Comparison of ENCODE assay signal across 8 cellular contexts in genomic region chr14:32576088-32576795, GRCh38.
DNase-seq lines count a peak whose midpoint lies in the region; ATAC-seq, FAIRE-seq and TF ChIP-seq lines count a peak whose summit lies in the region.

No MANE protein-coding gene starts in this region.

- TF ChIP-seq RAD21 in GM12878 (IDR thresholded peaks at IDR 0.05; ENCODE audit: insufficient read depth, low read depth, low read length): peak; percentile 98

- BruUV-seq in GM12878 (replicated peaks; lab: Mats Ljungman, UMichigan): no TSS peak

- in situ Hi-C loops in GM12878 (cut with MboI): loop anchor here (5.0 to 10.0 kb wide), 3 partner anchors 859 to 1741 kb away; no protein-coding TSS in a partner anchor
- in situ Hi-C loops in gastrocnemius medialis (cut with MboI; ENCODE audit: low sequenced_read_pairs in 4 of 4): loop anchor here (5.0 to 25.0 kb wide), 5 partner anchors 436 to 1736 kb away; no protein-coding TSS in a partner anchor

- H3K4me3 ChIP-seq in GM12878: no peak overlapping the region
- no peak overlapping the region for H3K4me3 ChIP-seq in gastrocnemius medialis

- TF ChIP-seq POLR2A in GM12878 (IDR thresholded peaks at IDR 0.05; ENCODE audit: low read depth, low read length) (no peak), gastrocnemius medialis (IDR thresholded peaks at IDR 0.05) (no peak)

- no peak for FAIRE-seq in GM12878 (lab: Jason Lieb, UNC)

- RAD21 ChIA-PET in GM12878 (lab: Charles Lee; ENCODE audit: unreplicated experiment): interaction anchor here (0.8 to 1.9 kb wide), 4 partner anchors 9 to 1749 kb away, joined by 3 to 4 read pairs (median 4); no protein-coding TSS in a partner anchor

- H3K4me1 ChIP-seq in GM12878 (ENCODE audit: control insufficient read depth, insufficient read depth, low read length): peaks cover 17% of the 10 kb centered on the region
- peaks cover 3 to 36% of the 10 kb centered on the region in 2 donors for H3K4me1 ChIP-seq in gastrocnemius medialis

- no peaks in the 10 kb centered on the region for H3K36me3 ChIP-seq in GM12878 (ENCODE audit: control insufficient read depth in 2 of 2, insufficient read depth in 2 of 2, low read length in 1 of 2)
- no peaks in the 10 kb centered on the region for H3K36me3 ChIP-seq in gastrocnemius medialis

- H3K27ac ChIP-seq in GM12878 (ENCODE audit: control insufficient read depth, insufficient read depth) (no peak overlapping the region), gastrocnemius medialis (no peak overlapping the region)

- no peak overlapping the region for H3K4me2 ChIP-seq in GM12878 (ENCODE audit: control insufficient read depth, insufficient read depth)

- no peak for TF ChIP-seq EP300 in GM12878 (IDR thresholded peaks at IDR 0.05; ENCODE audit: borderline replicate concordance in 1 of 2, control insufficient read depth in 1 of 2, low read depth in 2 of 2, low read length in 2 of 2)

- H2AFZ ChIP-seq in GM12878 (ENCODE audit: control insufficient read depth, low read depth, low read length): no peak overlapping the region

- H3K79me2 ChIP-seq in GM12878 (ENCODE audit: control insufficient read depth, insufficient read depth, low read length): no peaks in the 10 kb centered on the region

- ATAC-seq in GM21619 (IDR thresholded peaks at IDR 0.05; ENCODE audit: unreplicated experiment) (peak; percentile 43), GM12878 (peak; percentile 86), gastrocnemius medialis (peak; percentile 76 to 89), HG03045 (IDR thresholded peaks at IDR 0.05; ENCODE audit: unreplicated experiment) (no peak)

- SMC1A ChIA-PET in GM12878 (lab: Charles Lee; ENCODE audit: uncharacterized antibody, unreplicated experiment): interaction anchor here (0.6 to 1.8 kb wide), 7 partner anchors 9 to 1273 kb away, joined by 3 to 5 read pairs (median 3); no protein-coding TSS in a partner anchor

- no peak overlapping the region for H3K9ac ChIP-seq in GM12878 (ENCODE audit: control insufficient read depth, insufficient read depth, low read length)

- DNase-seq in DMS79 treated with DMSO at 0.1 percent for 48 hours (lab: John Stamatoyannopoulos, UW): peak; percentile 76
- peak; percentile 58 for DNase-seq in LHCN-M2 (ENCODE audit: low read depth)
- DNase-seq in RPMI7951 (ENCODE audit: low read depth): peak; percentile 54
- DNase-seq in GM12878 (ENCODE audit: low read depth, low spot score): no peak
- DNase-seq in hypothalamus (lab: John Stamatoyannopoulos, UW): peak in 31 of 51 donors; percentile 2 to 85 (median 24)
- peak; percentile 10 to 35 for DNase-seq in gastrocnemius medialis

- intact Hi-C loops in GM12878 (cut with micrococcal nuclease; ENCODE audit: unreplicated experiment): loop anchor here (1.0 to 5.0 kb wide), 2 partner anchors 856 to 1747 kb away; no protein-coding TSS in a partner anchor
- intact Hi-C loops in gastrocnemius medialis (cut with DNase I; ENCODE audit: low total_unique reads): loop anchor here (1.0 to 10.0 kb wide), 5 partner anchors 131 to 1749 kb away; partner anchors contain the start of gene NPAS3

- POLR2A ChIA-PET in GM12878 (lab: Charles Lee): no interaction called here

- TF ChIP-seq CTCF in GM12878 (IDR thresholded peaks at IDR 0.05 in 2 of 3, conservative IDR thresholded peaks at IDR 0.05 in 1 of 3; ENCODE audit: control insufficient read depth in 2 of 3, extremely low read depth in 1 of 3, insufficient read depth in 1 of 3, low read depth in 3 of 3, low read length in 3 of 3) (peak; percentile 92 to 95 (median 92)), gastrocnemius medialis (IDR thresholded peaks at IDR 0.05 in 4 of 5, conservative IDR thresholded peaks at IDR 0.05 in 1 of 5) (peak; percentile 83 to 96 (median 88))

- CTCF ChIA-PET in GM12878 (lab: Yijun Ruan, JAX): interaction anchor here (0.7 to 2.3 kb wide), 22 partner anchors 10 to 1749 kb away, joined by 3 to 9 read pairs (median 4); no protein-coding TSS in a partner anchor

- H4K20me1 ChIP-seq in GM12878 (ENCODE audit: control insufficient read depth, insufficient read depth): no peaks in the 10 kb centered on the region

- WGBS in GM12878 (ENCODE audit: insufficient coverage, insufficient replicate concordance, low lambda C conversion rate, missing lambda C conversion rate): 24% methylated on average over 6 of the region's 6 CpGs

- H3K9me3 ChIP-seq in GM12878 (replicated peaks; ENCODE audit: control insufficient read depth, insufficient read depth, low read length) (no peaks in the 10 kb centered on the region), gastrocnemius medialis (no peaks in the 10 kb centered on the region)

- H3K27me3 ChIP-seq in GM12878 (replicated peaks in 1 of 2; ENCODE audit: control insufficient read depth in 2 of 2, insufficient read depth in 2 of 2, low read length in 1 of 2) (no peaks in the 10 kb centered on the region), gastrocnemius medialis (no peaks in the 10 kb centered on the region)

TF ChIP-seq in GM12878, 131 proteins besides CTCF, POLR2A, EP300 and RAD21:
- peak; percentile 25; the same call in 1 of the 2 replicates for TF ChIP-seq FOXM1 (IDR thresholded peaks at IDR 0.05; ENCODE audit: low read depth, low read length)
- no peak for TF ChIP-seq PKNOX1 (IDR thresholded peaks at IDR 0.05)
- 0 out of 2 replicates have a peak, but pooled peaks have one; percentile 17 for TF ChIP-seq FOXK2 (IDR thresholded peaks at IDR 0.05)
- TF ChIP-seq SMC3 (IDR thresholded peaks at IDR 0.05; ENCODE audit: borderline replicate concordance, low read length): peak; percentile 82
- TF ChIP-seq NKRF (conservative IDR thresholded peaks at IDR 0.05): no peak
- peak; percentile 62; the same call in 1 of the 2 replicates for TF ChIP-seq YY1 (IDR thresholded peaks at IDR 0.05; ENCODE audit: low read depth, low read length)
